Comparison of ENCODE assay signal across 32 cellular contexts in genomic region chr22:24035296-24035695, GRCh38. TPM values are rescaled to one million over a fixed set of nuclear protein-coding genes. Genes with fewer than 3 reads are reported as not detected.
"Had no signal": no experiment of that assay in that cellular context is flagged by ENCODE, and none has a peak within 500 bp of the region (broad histone marks: within the 10 kb centered on the region; RNA-seq: fewer than 3 reads in every experiment).

No MANE protein-coding gene starts in this region.

- DNase-seq: activated CD4-positive, alpha-beta T cell treated with anti-CD3 and anti-CD28 coated beads for 36 hours; activated CD4-positive, alpha-beta T cell treated with anti-CD3 and anti-CD28 coated beads, Interleukin-2, amount 50 U/mL, for 4 hours; activated CD4-positive, CD25-positive, alpha-beta regulatory T cell; activated CD8-positive, alpha-beta memory T cell treated with anti-CD3 and anti-CD28 coated beads for 24 hours; activated gamma-delta T cell treated with Interleukin-2 at 50 U/mL for 16 hours; activated naive CD4-positive, alpha-beta T cell treated with anti-CD3 and anti-CD28 coated beads, Interleukin-2, amount 50 U/mL, for 16 hours; effector CD4-positive, alpha-beta T cell; gastrocnemius medialis; islet precursor cell; left ventricle myocardium inferior; mucosa of descending colon; nucleus accumbens; psoas muscle; sigmoid colon; small intestine; stimulated activated CD4-positive, alpha-beta T cell treated with anti-CD3 and anti-CD28 coated beads, Interleukin-1b, Interleukin-23, amount 100 ng/mL, for 48 hours; stimulated activated CD4-positive, alpha-beta T cell treated with anti-CD3 and anti-CD28 coated beads, Interleukin-4, amount 100 ng/mL, for 4 hours; stimulated activated CD8-positive, alpha-beta memory T cell treated with anti-CD3 and anti-CD28 coated beads, Interleukin-4, amount 100 ng/mL, for 48 hours; stimulated activated naive B cell treated with anti-CD40 and anti-IgM and Interleukin-4, amounts not matched to agents 10 μg/mL and 1 μg/mL and 100 μg/mL, for 72 hours; T-helper 1 cell; tibial artery had no signal

- H3K27ac ChIP-seq: gastrocnemius medialis, hepatocyte, left ventricle myocardium inferior, parathyroid adenoma, psoas muscle, sigmoid colon, suprapubic skin, tibial artery had no signal

- ATAC-seq: activated CD4-positive, alpha-beta T cell treated with anti-CD3 and anti-CD28 coated beads for 36 hours; gastrocnemius medialis; mucosa of descending colon; psoas muscle; stimulated activated naive B cell treated with anti-CD40 and anti-IgM and Interleukin-4, amounts not matched to agents 10 μg/mL and 1 μg/mL and 100 μg/mL, for 72 hours had no signal

- H3K4me3 ChIP-seq: gastrocnemius medialis, hepatocyte, left ventricle myocardium inferior, lung, mucosa of descending colon, psoas muscle, sigmoid colon, suprapubic skin, tibial artery had no signal

- H3K4me3 Mint-ChIP-seq: activated CD4-positive, alpha-beta T cell treated with anti-CD3 and anti-CD28 coated beads for 36 hours; stimulated activated naive B cell treated with anti-CD40 and anti-IgM and Interleukin-4, amounts not matched to agents 10 μg/mL and 1 μg/mL and 100 μg/mL, for 72 hours had no signal

- H3K9me3 ChIP-seq: gastrocnemius medialis, left ventricle myocardium inferior, mucosa of descending colon, psoas muscle, sigmoid colon, suprapubic skin, tibial artery had no signal

- H3K27me3 ChIP-seq: gastrocnemius medialis, hepatocyte, sigmoid colon, suprapubic skin, tibial artery had no signal

- H3K4me1 ChIP-seq: parathyroid adenoma, tibial artery had no signal

- H3K27me3 Mint-ChIP-seq: activated CD4-positive, alpha-beta T cell treated with anti-CD3 and anti-CD28 coated beads for 36 hours; stimulated activated naive B cell treated with anti-CD40 and anti-IgM and Interleukin-4, amounts not matched to agents 10 μg/mL and 1 μg/mL and 100 μg/mL, for 72 hours had no signal

- H3K27ac Mint-ChIP-seq: activated CD4-positive, alpha-beta T cell treated with anti-CD3 and anti-CD28 coated beads for 36 hours; stimulated activated naive B cell treated with anti-CD40 and anti-IgM and Interleukin-4, amounts not matched to agents 10 μg/mL and 1 μg/mL and 100 μg/mL, for 72 hours had no signal

- H3K9me3 Mint-ChIP-seq: stimulated activated naive B cell treated with anti-CD40 and anti-IgM and Interleukin-4, amounts not matched to agents 10 μg/mL and 1 μg/mL and 100 μg/mL, for 72 hours had no signal

RNA-seq across cellular contexts. Expression of gene GSTT4, which starts 30.0 kb away (rescaled TPM):
- total RNA-seq: activated CD4-positive, alpha-beta T cell treated with anti-CD3 and anti-CD28 coated beads for 36 hours; bronchial epithelial cell; dermis blood vessel endothelial cell; epithelial cell of proximal tubule; gastrocnemius medialis; hepatocyte; left ventricle myocardium inferior; lung; mesenteric fat pad; mucosa of descending colon; myocyte; psoas muscle; sigmoid colon; suprapubic skin; urinary bladder had no signal
- polyA plus RNA-seq: hepatocyte, lung, neural cell, psoas muscle, sigmoid colon, small intestine, urinary bladder had no signal

RNA-seq across cellular contexts. Expression of gene GSTT2, which starts 55.4 kb away (rescaled TPM):
- total RNA-seq: activated CD4-positive, alpha-beta T cell treated with anti-CD3 and anti-CD28 coated beads for 36 hours; bronchial epithelial cell; dermis blood vessel endothelial cell; epithelial cell of proximal tubule; hepatocyte; mesenteric fat pad; mucosa of descending colon; myocyte; sigmoid colon; urinary bladder had no signal
- polyA plus RNA-seq: hepatocyte, neural cell had no signal
